ENCODE assay signal across 7 cellular contexts in the genomic region with DNA sequence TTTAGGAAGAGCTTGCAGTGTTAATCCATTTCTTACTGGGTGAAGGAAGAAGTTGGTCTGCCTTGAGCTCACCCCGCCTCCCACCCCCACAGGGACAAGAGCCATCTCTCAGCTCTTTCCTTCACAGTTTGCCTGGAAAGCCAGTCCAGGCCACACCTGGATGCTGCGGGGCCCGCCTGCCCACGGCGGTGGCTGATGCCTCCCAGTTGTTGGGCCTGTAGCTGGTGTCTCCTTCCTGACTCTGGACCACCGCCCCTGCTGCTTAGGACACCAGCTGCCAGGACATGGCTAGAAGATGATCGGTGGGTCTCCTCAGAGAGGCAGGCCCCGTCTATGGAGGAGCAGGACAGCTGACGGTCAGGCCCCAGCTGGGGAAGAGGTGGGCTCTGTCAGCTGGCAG.
"Had no signal": no experiment of that assay in that cellular context is flagged by ENCODE, and none has a peak within 500 bp of the region (broad histone marks: within the 10 kb centered on the region; RNA-seq: fewer than 3 reads in every experiment).

No MANE protein-coding gene starts in this region.

- H3K4me3 ChIP-seq: GM12878 had no signal

- FAIRE-seq: G401.6, GM12878, GM12891, GM12892, GM18507, GM19239 had no signal

- DNase-seq: GDM1 had no signal

- ATAC-seq: GM12878 had no signal
